ENCODE assay signal across 10 cellular contexts in genomic region chr11:4459470-4459869, GRCh38. TPM values are rescaled to one million over a fixed set of nuclear protein-coding genes. Genes with fewer than 3 reads are reported as not detected.
A peak's percentile ranks its signal among the peaks of the same experiment; 100 is the strongest.
DNase-seq lines count a peak whose midpoint lies in the region; ATAC-seq lines count a peak whose summit lies in the region.
"Had no signal": no experiment of that assay in that cellular context is flagged by ENCODE, and none has a peak within 500 bp of the region (broad histone marks: within the 10 kb centered on the region; RNA-seq: fewer than 3 reads in every experiment).

No MANE protein-coding gene starts in this region.

- peak; percentile 95 for ATAC-seq in GM19452 (IDR thresholded peaks at IDR 0.05; ENCODE audit: unreplicated experiment)
- ATAC-seq in HG03565 (IDR thresholded peaks at IDR 0.05; ENCODE audit: unreplicated experiment) = peak; percentile 54
- ATAC-seq: GM23338 had no signal

- in situ Hi-C loops in ACHN (cut with HindIII; ENCODE audit: low pct_ligation_motif_present, low pct_unique_long_range_greater_than_20kb, low sequenced_read_pairs) = no loop called here

- intact Hi-C loops in cardiac septum (cut with DNase I) = no loop called here

- DNase-seq in CD1c-positive myeloid dendritic cell (ENCODE audit: extremely low spot score) (peak; percentile 54), cardiac septum (ENCODE audit: low spot score) (peak; percentile 83), putamen (ENCODE audit: low spot score) (no peak), ACHN (no peak), NCI-H2227 treated with DMSO at 0.1 percent for 48 hours (lab: John Stamatoyannopoulos, UW) (no peak), iPS-NIHi11 (ENCODE audit: low spot score) (no peak)
- DNase-seq: NCI-H1436 treated with DMSO at 0.1 percent for 48 hours had no signal

RNA-seq across cellular contexts. Expression of gene OR52K2, which starts 10.4 kb away (rescaled TPM):
- not detected for total RNA-seq in cardiac septum
- total RNA-seq: GM23338 had no signal

RNA-seq across cellular contexts. Expression of gene OR52K1, which starts 23.0 kb away (rescaled TPM):
- not detected for total RNA-seq in cardiac septum
- total RNA-seq: GM23338 had no signal

Comparison
In these comparisons a context has a peak if more than half of its experiments do, and no peak if none do; other contexts are left out.
1. DNase-seq: peak in CD1c-positive myeloid dendritic cell (single experiment) and cardiac septum (single experiment); none in putamen (single experiment), ACHN (single experiment), NCI-H2227 treated with DMSO at 0.1 percent for 48 hours (single experiment) and iPS-NIHi11 (single experiment).